16 cellular contexts compared by ENCODE assay signal in genomic region chr4:16262188-16262587, GRCh38. TPM values are rescaled to one million over a fixed set of nuclear protein-coding genes. Genes with fewer than 3 reads are reported as not detected.
DNase-seq lines count a peak whose midpoint lies in the region; ATAC-seq lines count a peak whose summit lies in the region.
"Had no signal": no experiment of that assay in that cellular context is flagged by ENCODE, and none has a peak within 500 bp of the region (broad histone marks: within the 10 kb centered on the region; RNA-seq: fewer than 3 reads in every experiment).

No MANE protein-coding gene starts in this region.

- H4K8ac ChIP-seq in trophoblast cell (ENCODE audit: low read depth, low read length) = no peak overlapping the region

- H3K9me3 ChIP-seq in trophoblast cell (ENCODE audit: insufficient read depth, low read depth, low read length) = no peaks in the 10 kb centered on the region
- H3K9me3 ChIP-seq in effector memory CD4-positive, alpha-beta T cell (ENCODE audit: control insufficient read depth, low read length) = no peaks in the 10 kb centered on the region
- H3K9me3 ChIP-seq: SJCRH30 had no signal

- CTCF ChIA-PET in activated naive CD4-positive, alpha-beta T cell treated with anti-CD3 and anti-CD28 coated beads for 36 hours (lab: Charles Lee) = interaction anchor here (0.7 kb wide), 1 partner anchor 75 kb away, joined by 4 read pairs; no protein-coding TSS in a partner anchor

- no peak overlapping the region for H3K4me3 ChIP-seq in trophoblast cell (ENCODE audit: low read depth, low read length)
- no peak overlapping the region for H3K4me3 ChIP-seq in effector memory CD4-positive, alpha-beta T cell (ENCODE audit: insufficient read depth, low read depth, low read length, poor library complexity, severe bottlenecking)
- H3K4me3 ChIP-seq: SJCRH30 had no signal

- H3K4me1 ChIP-seq in trophoblast cell (ENCODE audit: control insufficient read depth in 1 of 2, insufficient read depth in 2 of 2, low read length in 2 of 2) = no peaks in the 10 kb centered on the region
- H3K4me1 ChIP-seq in effector memory CD4-positive, alpha-beta T cell (ENCODE audit: control insufficient read depth, insufficient read depth, low read length, poor library complexity, severe bottlenecking) = no peaks in the 10 kb centered on the region
- H3K4me1 ChIP-seq: SJCRH30 had no signal

- no peaks in the 10 kb centered on the region for H3K27me3 ChIP-seq in trophoblast cell (ENCODE audit: insufficient read depth, low read length)
- no peaks in the 10 kb centered on the region for H3K27me3 ChIP-seq in effector memory CD4-positive, alpha-beta T cell (replicated peaks; ENCODE audit: control insufficient read depth, insufficient read depth, low read length, poor library complexity, severe bottlenecking)

- intact Hi-C loops in activated naive CD4-positive, alpha-beta T cell treated with anti-CD3 and anti-CD28 coated beads for 36 hours (cut with micrococcal nuclease) = loop anchor here (5.0 kb wide), 1 partner anchor 180 kb away; the partner anchor contains the start of gene PROM1

- no peak overlapping the region for H2BK120ac ChIP-seq in trophoblast cell (ENCODE audit: insufficient read depth, low read length, poor library complexity)

- H3K18ac ChIP-seq in trophoblast cell (ENCODE audit: low read length) = no peak overlapping the region

- H3K27ac ChIP-seq in trophoblast cell (ENCODE audit: low read depth, low read length) = no peak overlapping the region
- H3K27ac ChIP-seq in effector memory CD4-positive, alpha-beta T cell (ENCODE audit: insufficient read depth, low read length, poor library complexity, severe bottlenecking) = no peak overlapping the region
- H3K27ac ChIP-seq: KMS-11, SJCRH30 had no signal

- peak; percentile 34 for ATAC-seq in GM21423 (IDR thresholded peaks at IDR 0.05; ENCODE audit: unreplicated experiment)
- ATAC-seq in stimulated activated naive B cell treated with anti-CD40 and anti-IgM and Interleukin-4, amounts not matched to agents 10 μg/mL and 1 μg/mL and 100 μg/mL, for 72 hours (replicated peaks) = peak; percentile 43 to 56
- ATAC-seq: HepG2, PC-3 had no signal

- H3K4me3 Mint-ChIP-seq in activated naive CD4-positive, alpha-beta T cell treated with anti-CD3 and anti-CD28 coated beads for 36 hours = no peak overlapping the region
- H3K4me3 Mint-ChIP-seq in stimulated activated naive B cell treated with anti-CD40 and anti-IgM and Interleukin-4, amounts not matched to agents 10 μg/mL and 1 μg/mL and 100 μg/mL, for 72 hours = no peak overlapping the region
- H3K4me3 Mint-ChIP-seq in activated T-cell treated with anti-CD3 and anti-CD28 coated beads, Interleukin-2, amount 50 U/mL, for 24 hours = no peak overlapping the region
- H3K4me3 Mint-ChIP-seq: CD14-positive monocyte, HFFc6 had no signal

- H2BK12ac ChIP-seq in trophoblast cell (ENCODE audit: low read length) = no peak overlapping the region

- H4K12ac ChIP-seq in trophoblast cell (ENCODE audit: low read depth, low read length) = no peak overlapping the region

- H2AFZ ChIP-seq in trophoblast cell (ENCODE audit: insufficient read depth, low read length, poor library complexity) = no peak overlapping the region

- H3K27me3 Mint-ChIP-seq in activated naive CD4-positive, alpha-beta T cell treated with anti-CD3 and anti-CD28 coated beads for 36 hours (ENCODE audit: low read depth) = no peaks in the 10 kb centered on the region
- H3K27me3 Mint-ChIP-seq in stimulated activated naive B cell treated with anti-CD40 and anti-IgM and Interleukin-4, amounts not matched to agents 10 μg/mL and 1 μg/mL and 100 μg/mL, for 72 hours = no peaks in the 10 kb centered on the region
- no peaks in the 10 kb centered on the region for H3K27me3 Mint-ChIP-seq in activated T-cell treated with anti-CD3 and anti-CD28 coated beads, Interleukin-2, amount 50 U/mL, for 24 hours

- no peak overlapping the region for H3K4ac ChIP-seq in trophoblast cell (ENCODE audit: low read depth, low read length)

- no peaks in the 10 kb centered on the region for H3K79me1 ChIP-seq in trophoblast cell (ENCODE audit: low read length)

- H3K4me1 Mint-ChIP-seq in activated naive CD4-positive, alpha-beta T cell treated with anti-CD3 and anti-CD28 coated beads for 36 hours (ENCODE audit: low read depth) = peaks cover 9% of the 10 kb centered on the region
- H3K4me1 Mint-ChIP-seq in stimulated activated naive B cell treated with anti-CD40 and anti-IgM and Interleukin-4, amounts not matched to agents 10 μg/mL and 1 μg/mL and 100 μg/mL, for 72 hours = peaks cover 22 to 62% of the 10 kb centered on the region in 2 donors
- peaks cover 40% of the 10 kb centered on the region for H3K4me1 Mint-ChIP-seq in activated T-cell treated with anti-CD3 and anti-CD28 coated beads, Interleukin-2, amount 50 U/mL, for 24 hours (ENCODE audit: low read depth)

- DNase-seq in activated naive CD4-positive, alpha-beta T cell treated with anti-CD3 and anti-CD28 coated beads for 36 hours = peak; percentile 15
- DNase-seq in activated naive CD4-positive, alpha-beta T cell (lab: John Stamatoyannopoulos, UW) = no peak
- DNase-seq in SW480 (ENCODE audit: low spot score) (peak; percentile 0), trophoblast cell (no peak)
- DNase-seq in stimulated activated naive B cell treated with anti-CD40 and anti-IgM and Interleukin-4, amounts not matched to agents 10 μg/mL and 1 μg/mL and 100 μg/mL, for 72 hours = no peak
- DNase-seq in activated T-cell treated with anti-CD3 and anti-CD28 coated beads, Interleukin-2, amount 50 U/mL, for 24 hours = no peak
- DNase-seq in effector memory CD4-positive, alpha-beta T cell = no peak
- DNase-seq: HFFc6, NCI-H187, NCI-H345, PC-3, SJCRH30 had no signal

- WGBS in trophoblast cell (ENCODE audit: extremely low coverage, insufficient coverage, insufficient read length) = no CpG with 5 or more reads among the region's 4 CpGs

- no peaks in the 10 kb centered on the region for H3K9me3 Mint-ChIP-seq in activated naive CD4-positive, alpha-beta T cell treated with anti-CD3 and anti-CD28 coated beads for 36 hours
- H3K9me3 Mint-ChIP-seq in stimulated activated naive B cell treated with anti-CD40 and anti-IgM and Interleukin-4, amounts not matched to agents 10 μg/mL and 1 μg/mL and 100 μg/mL, for 72 hours = peaks cover 0 to 1% of the 10 kb centered on the region in 2 donors
- no peaks in the 10 kb centered on the region for H3K9me3 Mint-ChIP-seq in activated T-cell treated with anti-CD3 and anti-CD28 coated beads, Interleukin-2, amount 50 U/mL, for 24 hours
- H3K9me3 Mint-ChIP-seq: CD14-positive monocyte, HFFc6 had no signal

- H2AK5ac ChIP-seq in trophoblast cell (ENCODE audit: low read length) = no peak overlapping the region

- H3K9ac ChIP-seq in trophoblast cell (ENCODE audit: low read length) = no peak overlapping the region
- H3K9ac ChIP-seq: KMS-11 had no signal

- no peaks in the 10 kb centered on the region for H3K36me3 ChIP-seq in trophoblast cell (ENCODE audit: control insufficient read depth in 1 of 2, insufficient read depth in 2 of 2, low read length in 2 of 2)
- no peaks in the 10 kb centered on the region for H3K36me3 ChIP-seq in effector memory CD4-positive, alpha-beta T cell (ENCODE audit: control insufficient read depth, insufficient read depth, low read length)
- H3K36me3 ChIP-seq: SJCRH30 had no signal

- no peaks in the 10 kb centered on the region for H3K36me3 Mint-ChIP-seq in activated naive CD4-positive, alpha-beta T cell treated with anti-CD3 and anti-CD28 coated beads for 36 hours (ENCODE audit: low read depth)
- peaks cover 8 to 13% of the 10 kb centered on the region in 2 donors for H3K36me3 Mint-ChIP-seq in stimulated activated naive B cell treated with anti-CD40 and anti-IgM and Interleukin-4, amounts not matched to agents 10 μg/mL and 1 μg/mL and 100 μg/mL, for 72 hours
- peaks cover 5% of the 10 kb centered on the region for H3K36me3 Mint-ChIP-seq in activated T-cell treated with anti-CD3 and anti-CD28 coated beads, Interleukin-2, amount 50 U/mL, for 24 hours (ENCODE audit: low read depth)

- no peak overlapping the region for H3K14ac ChIP-seq in trophoblast cell (ENCODE audit: low read length)

- no peak overlapping the region for H4K91ac ChIP-seq in trophoblast cell (ENCODE audit: low read depth, low read length)

- H3K23ac ChIP-seq in trophoblast cell (ENCODE audit: low read length) = no peak overlapping the region

- no peak overlapping the region for H3K27ac Mint-ChIP-seq in activated naive CD4-positive, alpha-beta T cell treated with anti-CD3 and anti-CD28 coated beads for 36 hours
- no peak overlapping the region for H3K27ac Mint-ChIP-seq in stimulated activated naive B cell treated with anti-CD40 and anti-IgM and Interleukin-4, amounts not matched to agents 10 μg/mL and 1 μg/mL and 100 μg/mL, for 72 hours
- H3K27ac Mint-ChIP-seq in activated T-cell treated with anti-CD3 and anti-CD28 coated beads, Interleukin-2, amount 50 U/mL, for 24 hours = no peak overlapping the region
- H3K27ac Mint-ChIP-seq: HFFc6 had no signal

- H2BK5ac ChIP-seq in trophoblast cell (ENCODE audit: low read depth, low read length, poor library complexity) = no peak overlapping the region

- no peak overlapping the region for H3K4me2 ChIP-seq in trophoblast cell (ENCODE audit: low read length)
- H3K4me2 ChIP-seq: KMS-11 had no signal

- H3K79me2 ChIP-seq in trophoblast cell (ENCODE audit: control insufficient read depth, insufficient read depth, low read length, poor library complexity) = no peaks in the 10 kb centered on the region

RNA-seq across cellular contexts. Expression of gene TAPT1, which starts 35.9 kb away (rescaled TPM):
- 10 to 100 TPM; 48.6 to 48.9 TPM for total RNA-seq in activated naive CD4-positive, alpha-beta T cell treated with anti-CD3 and anti-CD28 coated beads for 36 hours
- 6.4 and 6.6 TPM in 2 replicates for polyA plus RNA-seq in trophoblast cell (2013)

Comparison
In these comparisons a context has a peak if more than half of its experiments do, and no peak if none do; other contexts are left out.
1. DNase-seq: peak in activated naive CD4-positive, alpha-beta T cell treated with anti-CD3 and anti-CD28 coated beads for 36 hours (single experiment) and SW480 (single experiment); none in activated naive CD4-positive, alpha-beta T cell (0 of 4), stimulated activated naive B cell treated with anti-CD40 and anti-IgM and Interleukin-4, amounts not matched to agents 10 μg/mL and 1 μg/mL and 100 μg/mL, for 72 hours (single experiment), activated T-cell treated with anti-CD3 and anti-CD28 coated beads, Interleukin-2, amount 50 U/mL, for 24 hours (single experiment), trophoblast cell (0 of 2) and effector memory CD4-positive, alpha-beta T cell (0 of 3).